Comparison of ENCODE assay signal across 22 cellular contexts in the genomic region with DNA sequence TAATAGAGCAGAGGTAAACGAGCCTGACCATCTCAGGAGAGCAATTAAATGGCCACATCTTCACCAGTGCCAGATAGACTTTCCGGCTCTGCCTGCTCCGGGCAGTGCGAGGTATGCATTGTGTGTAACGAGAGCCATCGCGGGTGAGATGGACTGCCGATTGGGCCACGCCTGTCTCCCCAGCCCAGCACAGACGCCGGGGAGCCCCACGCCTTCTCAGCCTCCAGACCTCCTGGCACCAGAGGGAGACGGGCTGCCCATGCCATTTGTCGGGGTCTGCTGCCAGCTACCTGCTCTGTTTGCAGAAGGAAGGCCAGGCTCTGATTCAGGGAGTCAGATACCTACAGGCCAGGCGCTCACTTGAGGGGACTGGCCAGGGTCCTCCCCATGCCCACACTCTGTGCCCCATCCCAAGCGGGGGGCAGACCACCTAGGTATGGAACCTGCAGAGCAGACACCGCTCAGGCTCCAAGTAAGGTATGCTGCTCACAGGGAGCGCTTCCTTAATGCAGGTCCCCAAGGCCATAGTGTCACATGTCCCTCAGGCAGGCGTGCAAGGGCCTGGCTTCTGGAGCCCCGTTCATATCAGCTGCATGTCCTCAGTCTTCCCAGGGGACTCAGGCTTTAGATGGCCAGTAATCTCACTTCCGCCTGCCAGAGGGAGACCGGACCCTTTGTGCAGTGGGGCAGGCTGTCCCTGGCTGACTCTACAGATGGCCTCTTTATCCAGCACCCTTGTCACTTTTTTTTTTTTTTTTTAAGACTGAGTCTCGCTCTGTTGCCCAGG.
DNase-seq lines count a peak whose midpoint lies in the region; ATAC-seq and TF ChIP-seq lines count a peak whose summit lies in the region.
"Had no signal": no experiment of that assay in that cellular context is flagged by ENCODE, and none has a peak within 500 bp of the region (broad histone marks: within the 10 kb centered on the region; RNA-seq: fewer than 3 reads in every experiment).

No MANE protein-coding gene starts in this region.

- H3K4me1 Mint-ChIP-seq in brain (peaks cover 50% of the 10 kb centered on the region), WTC11 (peaks cover 8% of the 10 kb centered on the region)
- H3K4me1 Mint-ChIP-seq: activated CD4-positive, alpha-beta T cell treated with anti-CD3 and anti-CD28 coated beads, Interleukin-2, amount 10 ng/mL, durations not matched to agents 24 days and 14 days; B cell had no signal

- H3K27ac ChIP-seq in right atrium auricular region (no peak overlapping the region), aorta (ENCODE audit: low read depth in 1 of 2, low read length in 2 of 2) (no peak overlapping the region), coronary artery (no peak overlapping the region)
- H3K27ac ChIP-seq: esophagus squamous epithelium, SK-N-MC, upper lobe of left lung had no signal

- H3K4me1 ChIP-seq in right atrium auricular region: peaks cover 0 to 23% of the 10 kb centered on the region in 2 donors
- no peaks in the 10 kb centered on the region for H3K4me1 ChIP-seq in aorta (ENCODE audit: control insufficient read depth in 1 of 2, insufficient read depth in 2 of 2, low read length in 2 of 2)
- H3K4me1 ChIP-seq: esophagus squamous epithelium, upper lobe of left lung had no signal

- no peaks in the 10 kb centered on the region for H3K36me3 Mint-ChIP-seq in brain
- no peaks in the 10 kb centered on the region for H3K36me3 Mint-ChIP-seq in WTC11

- DNase-seq in Right ventricle myocardium inferior (ENCODE audit: missing footprints): no peak
- DNase-seq in right atrium auricular region (ENCODE audit: low spot score): no peak
- DNase-seq in NCI-H2196 (lab: John Stamatoyannopoulos, UW; ENCODE audit: unreplicated experiment): peak; percentile 73
- DNase-seq in WTC11 (ENCODE audit: low spot score): no peak
- no peak for DNase-seq in aorta
- DNase-seq in coronary artery (ENCODE audit: low spot score): no peak
- DNase-seq: activated CD4-positive, alpha-beta T cell treated with anti-CD3 and anti-CD28 coated beads, Interleukin-2, amount 10 ng/mL, durations not matched to agents 24 days and 14 days; activated T-cell treated with anti-CD3 and anti-CD28 coated beads, Interleukin-2, amount 50 U/mL, for 4 hours; esophagus squamous epithelium; KG1; naive thymus-derived CD8-positive, alpha-beta T cell; NCI-H1694 treated with DMSO at 0.1 percent for 48 hours; NCI-H345; retina; T-helper 2 cell had no signal

- 81 to 84% methylated on average over 23 of the region's 23 CpGs for WGBS in aorta, 2 donors

- intact Hi-C loops in Right ventricle myocardium inferior (cut with DNase I) (no loop called here), aorta (cut with DNase I) (no loop called here)

- H3K9me3 ChIP-seq in right atrium auricular region (no peaks in the 10 kb centered on the region), aorta (ENCODE audit: control insufficient read depth, low read length) (no peaks in the 10 kb centered on the region)
- H3K9me3 ChIP-seq: esophagus squamous epithelium, upper lobe of left lung had no signal

- H3K36me3 ChIP-seq in right atrium auricular region: no peaks in the 10 kb centered on the region
- no peaks in the 10 kb centered on the region for H3K36me3 ChIP-seq in aorta (ENCODE audit: control insufficient read depth in 1 of 2, insufficient read depth in 2 of 2, low read length in 1 of 2)
- H3K36me3 ChIP-seq: upper lobe of left lung had no signal

- CTCF ChIA-PET in WTC11 (lab: Charles Lee): interaction anchor here (1.6 kb wide), 1 partner anchor 21 kb away, joined by 5 read pairs; no protein-coding TSS in a partner anchor

- POLR2A ChIA-PET in WTC11 (lab: Charles Lee): interaction anchor here (0.6 to 0.8 kb wide), 3 partner anchors 10 to 176 kb away, joined by 3 to 7 read pairs (median 4); no protein-coding TSS in a partner anchor

- peaks cover 6% of the 10 kb centered on the region for H3K27me3 Mint-ChIP-seq in brain
- H3K27me3 Mint-ChIP-seq in WTC11 (ENCODE audit: low read depth): no peaks in the 10 kb centered on the region; the same call in 1 of the 2 replicates
- H3K27me3 Mint-ChIP-seq: activated CD4-positive, alpha-beta T cell treated with anti-CD3 and anti-CD28 coated beads, Interleukin-2, amount 10 ng/mL, durations not matched to agents 24 days and 14 days; B cell; dendritic cell treated with granulocyte-macrophage colony-stimulating factor and Interleukin-4, amounts not matched to agents 40 ng/mL and 50 ng/mL, for 4 days; naive thymus-derived CD8-positive, alpha-beta T cell had no signal

- H3K9me3 Mint-ChIP-seq in brain: no peaks in the 10 kb centered on the region
- no peaks in the 10 kb centered on the region for H3K9me3 Mint-ChIP-seq in WTC11
- H3K9me3 Mint-ChIP-seq: activated CD4-positive, alpha-beta T cell treated with anti-CD3 and anti-CD28 coated beads, Interleukin-2, amount 10 ng/mL, durations not matched to agents 24 days and 14 days; activated T-cell treated with anti-CD3 and anti-CD28 coated beads, Interleukin-2, amount 50 U/mL, for 4 hours; dendritic cell treated with granulocyte-macrophage colony-stimulating factor and Interleukin-4, amounts not matched to agents 40 ng/mL and 50 ng/mL, for 4 days; mesothelial cell of epicardium; naive thymus-derived CD8-positive, alpha-beta T cell had no signal

- H3K27me3 ChIP-seq in right atrium auricular region: no peaks in the 10 kb centered on the region
- no peaks in the 10 kb centered on the region for H3K27me3 ChIP-seq in aorta (ENCODE audit: control insufficient read depth in 1 of 2, insufficient read depth in 2 of 2, low read length in 1 of 2)
- H3K27me3 ChIP-seq: esophagus squamous epithelium, upper lobe of left lung had no signal

- no peak for TF ChIP-seq CTCF in right atrium auricular region (IDR thresholded peaks at IDR 0.05)
- TF ChIP-seq CTCF in brain (conservative IDR thresholded peaks at IDR 0.05): no peak
- no peak for TF ChIP-seq CTCF in WTC11 (IDR thresholded peaks at IDR 0.05)
- no peak for TF ChIP-seq CTCF in coronary artery (IDR thresholded peaks at IDR 0.05)

- ATAC-seq in Right ventricle myocardium inferior (peak; percentile 19), WTC11 (no peak), aorta (ENCODE audit: low FRiP score) (no peak), HG02981 (IDR thresholded peaks at IDR 0.05; ENCODE audit: unreplicated experiment) (no peak)
- ATAC-seq: activated T-cell treated with anti-CD3 and anti-CD28 coated beads, Interleukin-2, amount 50 U/mL, for 4 hours; naive thymus-derived CD8-positive, alpha-beta T cell had no signal

- H3K4me3 ChIP-seq in right atrium auricular region: no peak overlapping the region
- no peak overlapping the region for H3K4me3 ChIP-seq in aorta (ENCODE audit: low read length in 2 of 2)
- H3K4me3 ChIP-seq in coronary artery: no peak overlapping the region
- H3K4me3 ChIP-seq: esophagus squamous epithelium, SK-N-MC, upper lobe of left lung had no signal

- H3K4me3 Mint-ChIP-seq in brain (no peak overlapping the region), WTC11 (no peak overlapping the region)
- H3K4me3 Mint-ChIP-seq: activated CD4-positive, alpha-beta T cell treated with anti-CD3 and anti-CD28 coated beads, Interleukin-2, amount 10 ng/mL, durations not matched to agents 24 days and 14 days; activated T-cell treated with anti-CD3 and anti-CD28 coated beads, Interleukin-2, amount 50 U/mL, for 4 hours; B cell; dendritic cell treated with granulocyte-macrophage colony-stimulating factor and Interleukin-4, amounts not matched to agents 40 ng/mL and 50 ng/mL, for 4 days; mesothelial cell of epicardium; naive thymus-derived CD8-positive, alpha-beta T cell had no signal

- H3K27ac Mint-ChIP-seq in brain (peak overlapping the region in 3 of 5 experiments; percentile 18 to 69 (median 69)), WTC11 (no peak overlapping the region)
- H3K27ac Mint-ChIP-seq: activated CD4-positive, alpha-beta T cell treated with anti-CD3 and anti-CD28 coated beads, Interleukin-2, amount 10 ng/mL, durations not matched to agents 24 days and 14 days; B cell; dendritic cell treated with granulocyte-macrophage colony-stimulating factor and Interleukin-4, amounts not matched to agents 40 ng/mL and 50 ng/mL, for 4 days had no signal

TF ChIP-seq in WTC11, 78 proteins besides CTCF, POLR2A, EP300 and RAD21 (continues in another document):
- no peak for TF ChIP-seq USF1 (CRISPR knock-in tag; IDR thresholded peaks at IDR 0.05)
- TF ChIP-seq, protein P1, sequence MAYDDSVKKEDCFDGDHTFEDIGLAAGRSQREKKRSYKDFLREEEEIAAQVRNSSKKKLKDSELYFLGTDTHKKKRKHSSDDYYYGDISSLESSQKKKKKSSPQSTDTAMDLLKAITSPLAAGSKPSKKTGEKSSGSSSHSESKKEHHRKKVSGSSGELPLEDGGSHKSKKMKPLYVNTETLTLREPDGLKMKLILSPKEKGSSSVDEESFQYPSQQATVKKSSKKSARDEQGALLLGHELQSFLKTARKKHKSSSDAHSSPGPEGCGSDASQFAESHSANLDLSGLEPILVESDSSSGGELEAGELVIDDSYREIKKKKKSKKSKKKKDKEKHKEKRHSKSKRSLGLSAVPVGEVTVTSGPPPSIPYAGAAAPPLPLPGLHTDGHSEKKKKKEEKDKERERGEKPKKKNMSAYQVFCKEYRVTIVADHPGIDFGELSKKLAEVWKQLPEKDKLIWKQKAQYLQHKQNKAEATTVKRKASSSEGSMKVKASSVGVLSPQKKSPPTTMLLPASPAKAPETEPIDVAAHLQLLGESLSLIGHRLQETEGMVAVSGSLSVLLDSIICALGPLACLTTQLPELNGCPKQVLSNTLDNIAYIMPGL (CRISPR knock-in tag; IDR thresholded peaks at IDR 0.05): no peak
- TF ChIP-seq ZNF396 (CRISPR knock-in tag; IDR thresholded peaks at IDR 0.05; ENCODE audit: borderline replicate concordance): no peak
- no peak for TF ChIP-seq JUN (CRISPR knock-in tag; IDR thresholded peaks at IDR 0.05)
- no peak for TF ChIP-seq ZNF121 (CRISPR knock-in tag; IDR thresholded peaks at IDR 0.05)
- TF ChIP-seq JAZF1 (CRISPR knock-in tag; IDR thresholded peaks at IDR 0.05): no peak
- no peak for TF ChIP-seq NFE2L1 (CRISPR knock-in tag; IDR thresholded peaks at IDR 0.05)
- TF ChIP-seq ESRRA (CRISPR knock-in tag; IDR thresholded peaks at IDR 0.05; ENCODE audit: borderline replicate concordance): no peak
- no peak for TF ChIP-seq EMX1 (CRISPR knock-in tag; IDR thresholded peaks at IDR 0.05)
- no peak for TF ChIP-seq OVOL2 (CRISPR knock-in tag; IDR thresholded peaks at IDR 0.05; ENCODE audit: borderline replicate concordance)
- no peak for TF ChIP-seq SMAD3 (CRISPR knock-in tag; IDR thresholded peaks at IDR 0.05; ENCODE audit: borderline replicate concordance)
